In the genomic region with DNA sequence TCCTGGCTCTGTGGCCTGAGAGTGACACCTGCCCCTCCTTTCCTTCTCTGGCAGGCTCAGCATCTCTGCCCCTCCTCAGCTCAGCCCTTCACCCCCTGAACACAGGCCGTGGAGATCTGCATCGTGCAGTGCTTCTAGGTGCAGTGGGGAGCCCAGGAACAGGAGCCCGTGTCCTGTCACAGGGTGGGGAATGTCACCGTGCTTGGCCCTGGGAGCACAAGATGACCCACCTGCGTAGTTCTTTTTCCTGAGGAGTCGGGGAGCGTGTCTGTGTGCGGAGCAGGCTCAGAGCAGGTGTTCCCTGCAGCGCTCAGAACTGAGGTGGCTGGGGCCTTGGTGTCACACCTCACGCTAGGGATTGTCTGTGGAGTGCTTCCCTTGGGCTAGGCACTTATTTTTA, we compare ENCODE assay signal across 10 cellular contexts. TPM values are rescaled to one million over a fixed set of nuclear protein-coding genes. Genes with fewer than 3 reads are reported as not detected.
DNase-seq lines count a peak whose midpoint lies in the region; ATAC-seq and TF ChIP-seq lines count a peak whose summit lies in the region.
"Had no signal": no experiment of that assay in that cellular context is flagged by ENCODE, and none has a peak within 500 bp of the region (broad histone marks: within the 10 kb centered on the region; RNA-seq: fewer than 3 reads in every experiment).

No MANE protein-coding gene starts in this region.

- peaks cover 22% of the 10 kb centered on the region for H4K20me1 ChIP-seq in neural progenitor cell (ENCODE audit: low read depth)
- H4K20me1 ChIP-seq in smooth muscle cell (ENCODE audit: low read depth) = peaks cover 67% of the 10 kb centered on the region

- intact Hi-C loops in CD8-positive, alpha-beta T cell (cut with DNase I, micrococcal nuclease) = no loop called here

- H3K4me1 ChIP-seq in CD8-positive, alpha-beta T cell (ENCODE audit: insufficient read depth, low read length) = peaks cover 69% of the 10 kb centered on the region
- H3K4me1 ChIP-seq in HEK293 (ENCODE audit: control insufficient read depth, insufficient read depth, low read length) = peaks cover 37% of the 10 kb centered on the region
- H3K4me1 ChIP-seq in neural progenitor cell = no peaks in the 10 kb centered on the region
- H3K4me1 ChIP-seq in smooth muscle cell (ENCODE audit: low read depth) = no peaks in the 10 kb centered on the region

- WGBS in smooth muscle cell (ENCODE audit: low lambda C conversion rate) = 91% methylated on average over 10 of the region's 10 CpGs

- CTCF ChIA-PET in CD8-positive, alpha-beta T cell (lab: Charles Lee) = interaction anchor here (1.3 to 2.9 kb wide), 3 partner anchors 11 to 30 kb away, joined by 3 to 12 read pairs (median 8); no protein-coding TSS in a partner anchor
- CTCF ChIA-PET in HEK293 (lab: Yijun Ruan, JAX) = interaction anchor here (0.6 to 6.6 kb wide), 6 partner anchors 10 to 420 kb away, joined by 3 to 33 read pairs (median 16); a partner anchor contains a TSS

- peaks cover 79% of the 10 kb centered on the region for H3K4me1 Mint-ChIP-seq in CD8-positive, alpha-beta T cell (ENCODE audit: low read depth)
- peaks cover 87% of the 10 kb centered on the region for H3K4me1 Mint-ChIP-seq in activated naive CD8-positive, alpha-beta T cell treated with anti-CD3 and anti-CD28 coated beads, Interleukin-2, amount 50 U/mL, for 24 hours
- peaks cover 26% of the 10 kb centered on the region for H3K4me1 Mint-ChIP-seq in neural progenitor cell

- H3K9me3 ChIP-seq in CD8-positive, alpha-beta T cell (ENCODE audit: low read length) = no peaks in the 10 kb centered on the region
- no peaks in the 10 kb centered on the region for H3K9me3 ChIP-seq in HEK293 (ENCODE audit: control insufficient read depth, insufficient read depth, low read depth, low read length)
- no peaks in the 10 kb centered on the region for H3K9me3 ChIP-seq in neural progenitor cell (ENCODE audit: low read depth)
- no peaks in the 10 kb centered on the region for H3K9me3 ChIP-seq in smooth muscle cell (replicated peaks; ENCODE audit: low read depth)

- H3K9me3 Mint-ChIP-seq in CD8-positive, alpha-beta T cell = no peaks in the 10 kb centered on the region
- no peaks in the 10 kb centered on the region for H3K9me3 Mint-ChIP-seq in activated naive CD8-positive, alpha-beta T cell treated with anti-CD3 and anti-CD28 coated beads, Interleukin-2, amount 50 U/mL, for 24 hours
- H3K9me3 Mint-ChIP-seq in neural progenitor cell = no peaks in the 10 kb centered on the region

- ATAC-seq in CD8-positive, alpha-beta T cell = no peak
- no peak for ATAC-seq in activated naive CD8-positive, alpha-beta T cell treated with anti-CD3 and anti-CD28 coated beads, Interleukin-2, amount 50 U/mL, for 24 hours
- no peak for ATAC-seq in HG03439 (IDR thresholded peaks at IDR 0.05; ENCODE audit: unreplicated experiment)

- no peak for DNase-seq in CD8-positive, alpha-beta T cell
- DNase-seq in activated naive CD8-positive, alpha-beta T cell treated with anti-CD3 and anti-CD28 coated beads, Interleukin-2, amount 50 U/mL, for 24 hours = no peak
- DNase-seq in neural progenitor cell (ENCODE audit: low spot score) (no peak), smooth muscle cell (lab: John Stamatoyannopoulos, UW; ENCODE audit: unreplicated experiment) (no peak), NCI-H1092 (lab: John Stamatoyannopoulos, UW) (no peak), mesenteric fat pad (ENCODE audit: low spot score) (no peak)
- DNase-seq: occipital lobe; stimulated activated CD4-positive, alpha-beta T cell treated with anti-CD3 and anti-CD28 coated beads, Interleukin-4, amount 100 ng/mL, for 4 hours had no signal

- peaks cover 68% of the 10 kb centered on the region for H3K79me2 ChIP-seq in neural progenitor cell (ENCODE audit: low read depth)
- H3K79me2 ChIP-seq in smooth muscle cell (ENCODE audit: low read depth) = peaks cover 26% of the 10 kb centered on the region

- H3K4me3 ChIP-seq in CD8-positive, alpha-beta T cell (ENCODE audit: low read depth, low read length) = no peak overlapping the region
- H3K4me3 ChIP-seq in HEK293 (ENCODE audit: low read depth, low read length) = no peak overlapping the region
- no peak overlapping the region for H3K4me3 ChIP-seq in neural progenitor cell
- no peak overlapping the region for H3K4me3 ChIP-seq in smooth muscle cell

- peaks cover 35% of the 10 kb centered on the region for H3K36me3 Mint-ChIP-seq in CD8-positive, alpha-beta T cell
- peaks cover 15% of the 10 kb centered on the region for H3K36me3 Mint-ChIP-seq in activated naive CD8-positive, alpha-beta T cell treated with anti-CD3 and anti-CD28 coated beads, Interleukin-2, amount 50 U/mL, for 24 hours (ENCODE audit: low read depth)
- no peaks in the 10 kb centered on the region for H3K36me3 Mint-ChIP-seq in neural progenitor cell

- TF ChIP-seq CTCF in CD8-positive, alpha-beta T cell (IDR thresholded peaks at IDR 0.05) = no peak
- no peak for TF ChIP-seq CTCF in HEK293 (tag by site-specific recombination; IDR thresholded peaks at IDR 0.05)
- no peak for TF ChIP-seq CTCF in neural progenitor cell (IDR thresholded peaks at IDR 0.05)
- TF ChIP-seq CTCF in smooth muscle cell (IDR thresholded peaks at IDR 0.05; ENCODE audit: borderline replicate concordance, insufficient read depth, poor library complexity, severe bottlenecking) = no peak

- H3K27ac Mint-ChIP-seq in CD8-positive, alpha-beta T cell = peak overlapping the region; percentile 76
- peak overlapping the region; percentile 91 for H3K27ac Mint-ChIP-seq in activated naive CD8-positive, alpha-beta T cell treated with anti-CD3 and anti-CD28 coated beads, Interleukin-2, amount 50 U/mL, for 24 hours
- H3K27ac Mint-ChIP-seq in neural progenitor cell = peak overlapping the region; percentile 37

- H3K4me2 ChIP-seq in neural progenitor cell = no peak overlapping the region
- H3K4me2 ChIP-seq in smooth muscle cell = no peak overlapping the region

- H3F3A ChIP-seq in neural progenitor cell (ENCODE audit: low read depth) (peaks cover 3% of the 10 kb centered on the region), smooth muscle cell (ENCODE audit: low read depth) (no peaks in the 10 kb centered on the region)

- H3K9ac ChIP-seq in neural progenitor cell (no peak overlapping the region), smooth muscle cell (ENCODE audit: low read depth) (no peak overlapping the region)

- POLR2A ChIA-PET in CD8-positive, alpha-beta T cell (lab: Charles Lee) = interaction anchor here (2.1 to 3.2 kb wide), 2 partner anchors 10 to 18 kb away, joined by 8 to 15 read pairs; a partner anchor contains a TSS
- POLR2A ChIA-PET in HEK293 (lab: Yijun Ruan, JAX) = interaction anchor here (0.8 to 3.4 kb wide), 9 partner anchors 10 to 38 kb away, joined by 3 to 86 read pairs (median 6); a partner anchor contains a TSS

- no peak overlapping the region for H3K27ac ChIP-seq in CD8-positive, alpha-beta T cell (ENCODE audit: low read depth, low read length)
- H3K27ac ChIP-seq in HEK293 (ENCODE audit: extremely low read depth, low read depth, low read length) = peak overlapping the region; percentile 68
- no peak overlapping the region for H3K27ac ChIP-seq in neural progenitor cell
- no peak overlapping the region for H3K27ac ChIP-seq in smooth muscle cell (ENCODE audit: low read depth)

- H3K36me3 ChIP-seq in CD8-positive, alpha-beta T cell (ENCODE audit: insufficient read depth, low read length) = no peaks in the 10 kb centered on the region
- H3K36me3 ChIP-seq in HEK293 (ENCODE audit: control insufficient read depth in 2 of 2, insufficient read depth in 1 of 2, low read length in 2 of 2) (peaks cover 0 to 3% of the 10 kb centered on the region in 2 experiments; a peak in 1 of 3 replicates), neural progenitor cell (no peaks in the 10 kb centered on the region), smooth muscle cell (ENCODE audit: low read depth) (no peaks in the 10 kb centered on the region)

- H3K27me3 Mint-ChIP-seq in CD8-positive, alpha-beta T cell (ENCODE audit: low read depth) = no peaks in the 10 kb centered on the region
- no peaks in the 10 kb centered on the region for H3K27me3 Mint-ChIP-seq in activated naive CD8-positive, alpha-beta T cell treated with anti-CD3 and anti-CD28 coated beads, Interleukin-2, amount 50 U/mL, for 24 hours
- H3K27me3 Mint-ChIP-seq in neural progenitor cell (ENCODE audit: insufficient read depth, low read depth) = peaks cover 6% of the 10 kb centered on the region

- no peaks in the 10 kb centered on the region for H3K27me3 ChIP-seq in CD8-positive, alpha-beta T cell (ENCODE audit: insufficient read depth, low read length)
- H3K27me3 ChIP-seq in neural progenitor cell (no peaks in the 10 kb centered on the region), smooth muscle cell (ENCODE audit: low read depth) (no peaks in the 10 kb centered on the region)

- no peak overlapping the region for H3K4me3 Mint-ChIP-seq in CD8-positive, alpha-beta T cell
- H3K4me3 Mint-ChIP-seq in activated naive CD8-positive, alpha-beta T cell treated with anti-CD3 and anti-CD28 coated beads, Interleukin-2, amount 50 U/mL, for 24 hours = peak overlapping the region; percentile 24
- H3K4me3 Mint-ChIP-seq in neural progenitor cell = no peak overlapping the region

- H2AFZ ChIP-seq in neural progenitor cell (replicated peaks) (no peak overlapping the region), smooth muscle cell (ENCODE audit: low read depth) (no peak overlapping the region)

TF ChIP-seq in HEK293, 187 proteins besides CTCF, POLR2A, EP300 and RAD21 (continues in another document):
- TF ChIP-seq HOXD13 (CRISPR knock-in tag; IDR thresholded peaks at IDR 0.05; ENCODE audit: borderline replicate concordance) (no peak), ZNF37A (tag by site-specific recombination; IDR thresholded peaks at IDR 0.05) (no peak), ZNF239 (tag by site-specific recombination; IDR thresholded peaks at IDR 0.05) (no peak)
- TF ChIP-seq, protein P1, sequence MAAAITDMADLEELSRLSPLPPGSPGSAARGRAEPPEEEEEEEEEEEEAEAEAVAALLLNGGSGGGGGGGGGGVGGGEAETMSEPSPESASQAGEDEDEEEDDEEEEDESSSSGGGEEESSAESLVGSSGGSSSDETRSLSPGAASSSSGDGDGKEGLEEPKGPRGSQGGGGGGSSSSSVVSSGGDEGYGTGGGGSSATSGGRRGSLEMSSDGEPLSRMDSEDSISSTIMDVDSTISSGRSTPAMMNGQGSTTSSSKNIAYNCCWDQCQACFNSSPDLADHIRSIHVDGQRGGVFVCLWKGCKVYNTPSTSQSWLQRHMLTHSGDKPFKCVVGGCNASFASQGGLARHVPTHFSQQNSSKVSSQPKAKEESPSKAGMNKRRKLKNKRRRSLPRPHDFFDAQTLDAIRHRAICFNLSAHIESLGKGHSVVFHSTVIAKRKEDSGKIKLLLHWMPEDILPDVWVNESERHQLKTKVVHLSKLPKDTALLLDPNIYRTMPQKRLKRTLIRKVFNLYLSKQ (tag by site-specific recombination; IDR thresholded peaks at IDR 0.05; ENCODE audit: borderline replicate concordance) = no peak

RNA-seq across cellular contexts. Expression of a gene that starts 10.6 kb away (rescaled TPM):
- total RNA-seq in CD8-positive, alpha-beta T cell = 10 to 100 TPM; 21.8 to 27.4 TPM
- 9.8 and 10.6 TPM in 2 replicates for total RNA-seq in neural progenitor cell (ENCODE audit: low replicate concordance)
- total RNA-seq in smooth muscle cell = 7.2 and 12.5 TPM in 2 replicates
- polyA plus RNA-seq in smooth muscle cell = 14.4 and 19.2 TPM in 2 replicates
- 24.5 TPM for total RNA-seq in mesenteric fat pad

RNA-seq across cellular contexts. Expression of a gene that starts 35.0 kb away (rescaled TPM):
- 10 to 100 TPM; 93.5 to 95.0 TPM for total RNA-seq in CD8-positive, alpha-beta T cell
- 53.6 and 80.6 TPM in 2 replicates for total RNA-seq in neural progenitor cell (ENCODE audit: low replicate concordance)
- 25.4 and 30.7 TPM in 2 replicates for total RNA-seq in smooth muscle cell
- polyA plus RNA-seq in smooth muscle cell = 23.3 and 25.6 TPM in 2 replicates
- total RNA-seq in mesenteric fat pad = 30.8 TPM

Comparison
In these comparisons a context has a peak if more than half of its experiments do, and no peak if none do; other contexts are left out.
1. H3K27ac Mint-ChIP-seq: peak in every context shown above with its lines; median percentile 91 in activated naive CD8-positive, alpha-beta T cell treated with anti-CD3 and anti-CD28 coated beads, Interleukin-2, amount 50 U/mL, for 24 hours; 76 in CD8-positive, alpha-beta T cell; 37 in neural progenitor cell.